In the genomic region with DNA sequence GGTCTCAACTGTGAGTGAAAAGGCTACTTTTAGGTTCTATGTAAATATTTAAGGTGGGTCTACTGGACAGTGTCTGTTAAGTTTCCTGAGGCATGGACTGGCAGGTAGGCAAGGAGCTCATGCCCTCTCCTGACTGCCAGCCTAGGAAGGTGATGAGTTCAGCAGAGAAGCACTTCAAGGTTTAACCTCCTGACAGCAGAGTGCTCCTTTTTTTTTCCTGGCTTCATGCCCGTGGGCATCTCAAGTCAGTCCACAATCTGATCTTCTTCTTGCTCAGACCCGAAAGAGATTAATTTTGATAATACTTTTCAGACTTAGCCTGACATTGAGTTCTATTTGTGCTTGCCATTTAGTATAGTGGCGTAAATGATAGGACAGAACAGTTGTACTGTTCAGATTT, we compare ENCODE assay signal across 27 cellular contexts.
DNase-seq lines count a peak whose midpoint lies in the region; ATAC-seq and TF ChIP-seq lines count a peak whose summit lies in the region.
"Had no signal": no experiment of that assay in that cellular context is flagged by ENCODE, and none has a peak within 500 bp of the region (broad histone marks: within the 10 kb centered on the region; RNA-seq: fewer than 3 reads in every experiment).

No MANE protein-coding gene starts in this region.

- POLR2A ChIA-PET in activated CD8-positive, alpha-beta T cell treated with anti-CD3 and anti-CD28 coated beads, Interleukin-2, amount 10 ng/mL, durations not matched to agents 7 days and 5 days (lab: Charles Lee), result no interaction called here

- no peak for TF ChIP-seq CTCF in choroid plexus epithelial cell (conservative IDR thresholded peaks at IDR 0.05; ENCODE audit: low read depth, low read length)
- no peak for TF ChIP-seq CTCF in osteocyte (IDR thresholded peaks at IDR 0.05)

- H3K4me1 Mint-ChIP-seq in osteocyte (ENCODE audit: unreplicated experiment), result peaks cover 62% of the 10 kb centered on the region
- H3K4me1 Mint-ChIP-seq in activated CD8-positive, alpha-beta T cell treated with anti-CD3 and anti-CD28 coated beads, Interleukin-2, amount 10 ng/mL, durations not matched to agents 7 days and 5 days (ENCODE audit: low read depth), result no peaks in the 10 kb centered on the region
- H3K4me1 Mint-ChIP-seq: activated naive CD4-positive, alpha-beta T cell treated with anti-CD3 and anti-CD28 coated beads, Interleukin-2, amount 50 U/mL, for 24 hours; activated T-helper 17 cell treated with anti-CD3 and anti-CD28 coated beads, Interleukin-2, amount 50 U/mL, for 72 hours had no signal

- no peaks in the 10 kb centered on the region for H3K27me3 Mint-ChIP-seq in osteocyte (ENCODE audit: unreplicated experiment)
- H3K27me3 Mint-ChIP-seq in activated CD8-positive, alpha-beta T cell treated with anti-CD3 and anti-CD28 coated beads, Interleukin-2, amount 10 ng/mL, durations not matched to agents 7 days and 5 days (ENCODE audit: low read depth), result no peaks in the 10 kb centered on the region

- peak overlapping the region; percentile 90 for H3K27ac Mint-ChIP-seq in osteocyte (ENCODE audit: unreplicated experiment)
- H3K27ac Mint-ChIP-seq in activated CD8-positive, alpha-beta T cell treated with anti-CD3 and anti-CD28 coated beads, Interleukin-2, amount 10 ng/mL, durations not matched to agents 7 days and 5 days, result no peak overlapping the region
- H3K27ac Mint-ChIP-seq: activated naive CD4-positive, alpha-beta T cell treated with anti-CD3 and anti-CD28 coated beads, Interleukin-2, amount 50 U/mL, for 24 hours; activated T-helper 17 cell treated with anti-CD3 and anti-CD28 coated beads, Interleukin-2, amount 50 U/mL, for 72 hours; CD4-positive, alpha-beta T cell had no signal

- no peak overlapping the region for H3K4me3 Mint-ChIP-seq in osteocyte (ENCODE audit: unreplicated experiment)
- H3K4me3 Mint-ChIP-seq in activated CD8-positive, alpha-beta T cell treated with anti-CD3 and anti-CD28 coated beads, Interleukin-2, amount 10 ng/mL, durations not matched to agents 7 days and 5 days, result no peak overlapping the region
- H3K4me3 Mint-ChIP-seq: activated naive CD4-positive, alpha-beta T cell treated with anti-CD3 and anti-CD28 coated beads, Interleukin-2, amount 50 U/mL, for 24 hours; activated T-helper 17 cell treated with anti-CD3 and anti-CD28 coated beads, Interleukin-2, amount 50 U/mL, for 72 hours; CD4-positive, alpha-beta T cell had no signal

- ATAC-seq in GM19395 (IDR thresholded peaks at IDR 0.05; ENCODE audit: unreplicated experiment), result no peak
- ATAC-seq in activated CD8-positive, alpha-beta T cell treated with anti-CD3 and anti-CD28 coated beads, Interleukin-2, amount 10 ng/mL, durations not matched to agents 7 days and 5 days, result no peak
- ATAC-seq: activated T-helper 17 cell treated with anti-CD3 and anti-CD28 coated beads, Interleukin-2, amount 50 U/mL, for 72 hours; esophagus mucosa; gastrocnemius medialis; lower lobe of right lung had no signal

- no peak overlapping the region for H3K4me3 ChIP-seq in choroid plexus epithelial cell (ENCODE audit: low read depth, low read length)
- H3K4me3 ChIP-seq: gastrocnemius medialis, lower lobe of right lung, skin epidermis, upper lobe of left lung had no signal

- no peaks in the 10 kb centered on the region for H3K36me3 Mint-ChIP-seq in osteocyte (ENCODE audit: unreplicated experiment)
- H3K36me3 Mint-ChIP-seq in activated CD8-positive, alpha-beta T cell treated with anti-CD3 and anti-CD28 coated beads, Interleukin-2, amount 10 ng/mL, durations not matched to agents 7 days and 5 days (ENCODE audit: low read depth), result no peaks in the 10 kb centered on the region
- H3K36me3 Mint-ChIP-seq: activated naive CD4-positive, alpha-beta T cell treated with anti-CD3 and anti-CD28 coated beads, Interleukin-2, amount 50 U/mL, for 24 hours had no signal

- CTCF ChIA-PET in activated CD8-positive, alpha-beta T cell treated with anti-CD3 and anti-CD28 coated beads, Interleukin-2, amount 10 ng/mL, durations not matched to agents 7 days and 5 days (lab: Charles Lee), result interaction anchor here (1.0 kb wide), 1 partner anchor 313 kb away, joined by 3 read pairs; no protein-coding TSS in a partner anchor

- H3K9me3 Mint-ChIP-seq in osteocyte (ENCODE audit: unreplicated experiment), result peaks cover 5% of the 10 kb centered on the region
- H3K9me3 Mint-ChIP-seq in activated CD8-positive, alpha-beta T cell treated with anti-CD3 and anti-CD28 coated beads, Interleukin-2, amount 10 ng/mL, durations not matched to agents 7 days and 5 days (ENCODE audit: insufficient read depth), result no peaks in the 10 kb centered on the region
- H3K9me3 Mint-ChIP-seq: activated T-helper 17 cell treated with anti-CD3 and anti-CD28 coated beads, Interleukin-2, amount 50 U/mL, for 72 hours; CD4-positive, alpha-beta T cell had no signal

- DNase-seq in H4 (ENCODE audit: low spot score), result peak; percentile 42
- DNase-seq in NCI-H226, result peak; percentile 66
- DNase-seq in choroid plexus epithelial cell (ENCODE audit: low read depth), result peak; percentile 42
- no peak for DNase-seq in osteocyte (ENCODE audit: extremely low spot score, unreplicated experiment)
- no peak for DNase-seq in HK-2 (ENCODE audit: unreplicated experiment)
- DNase-seq in substantia nigra (lab: John Stamatoyannopoulos, UW), result no peak
- no peak for DNase-seq in activated CD8-positive, alpha-beta T cell treated with anti-CD3 and anti-CD28 coated beads, Interleukin-2, amount 10 ng/mL, durations not matched to agents 7 days and 5 days
- DNase-seq: activated CD8-positive, alpha-beta memory T cell treated with anti-CD3 and anti-CD28 coated beads, Interleukin-2, amount 50 U/mL, for 48 hours; CD4-positive, alpha-beta T cell; effector memory CD4-positive, alpha-beta T cell; gastrocnemius medialis; islet precursor cell; lower lobe of right lung; NCI-H1092; NCI-H187 treated with DMSO at 0.1 percent for 48 hours; NCI-H345; NCI-H82; stimulated activated CD4-positive, alpha-beta T cell treated with anti-CD3 and anti-CD28 coated beads, Interleukin-1b, Interleukin-23, amount 100 ng/mL, for 48 hours; T-helper 9 cell; upper lobe of left lung; WERI-Rb-1 had no signal

- no peak overlapping the region for H3K27ac ChIP-seq in substantia nigra (ENCODE audit: low read depth, low read length, poor library complexity, severe bottlenecking)
- H3K27ac ChIP-seq: gastrocnemius medialis, KMS-11, lower lobe of right lung, upper lobe of left lung, WERI-Rb-1 had no signal

Comparison
In these comparisons a context has a peak if more than half of its experiments do, and no peak if none do; other contexts are left out.
1. DNase-seq: peak in H4 (single experiment), NCI-H226 (single experiment) and choroid plexus epithelial cell (single experiment); none in osteocyte (single experiment), HK-2 (single experiment), substantia nigra (0 of 49) and activated CD8-positive, alpha-beta T cell treated with anti-CD3 and anti-CD28 coated beads, Interleukin-2, amount 10 ng/mL, durations not matched to agents 7 days and 5 days (single experiment).